ENCODE assay signal across 8 cellular contexts in genomic region chr12:111184161-111184560, GRCh38.
"Had no signal": no experiment of that assay in that cellular context is flagged by ENCODE, and none has a peak within 500 bp of the region (broad histone marks: within the 10 kb centered on the region; RNA-seq: fewer than 3 reads in every experiment).

No MANE protein-coding gene starts in this region.

- H3K27ac Mint-ChIP-seq: GM23338, H9, HFFc6 had no signal

- H3K9me3 Mint-ChIP-seq: GM23338, H9, HFFc6 had no signal

- H3K27ac ChIP-seq: GM23248 had no signal

- H3K4me2 ChIP-seq: GM23338 had no signal

- H2AFZ ChIP-seq: GM23248, GM23338 had no signal

- DNase-seq: GM23248, GOT3, H7, H9, HCEC 1CT, HFFc6 had no signal

- H3K36me3 ChIP-seq: HAP-1 had no signal

- H3K4me3 Mint-ChIP-seq: GM23338, H9, HFFc6 had no signal

- H3K4me3 ChIP-seq: GM23248, GM23338, HAP-1 had no signal

- H3K9me3 ChIP-seq: HAP-1 had no signal
